In genomic region chr9:129838707-129839259, GRCh38 we compare ENCODE assay signal across 1 cellular context.
TF ChIP-seq lines count a peak whose summit lies in the region.

No MANE protein-coding gene starts in this region.

TF ChIP-seq in K562, 482 proteins besides CTCF, POLR2A, EP300 and RAD21 (continued from another document and continues in another):
- TF ChIP-seq PRDM10 (IDR thresholded peaks at IDR 0.05; ENCODE audit: partially characterized antibody) (no peak), SRSF3 (IDR thresholded peaks at IDR 0.05; ENCODE audit: insufficient read depth, low read length) (no peak), GABPB1 (CRISPR knock-in tag; IDR thresholded peaks at IDR 0.05) (no peak), ZNF239 (CRISPR knock-in tag; IDR thresholded peaks at IDR 0.05) (peak; percentile 36; the same call in 1 of the 2 replicates), ZNF347 (CRISPR knock-in tag; IDR thresholded peaks at IDR 0.05; ENCODE audit: low read depth) (no peak), MEF2D (tag; conservative IDR thresholded peaks at IDR 0.05; ENCODE audit: low read depth) (no peak), CHD7 (IDR thresholded peaks at IDR 0.05; ENCODE audit: low read depth, low read length) (no peak), ZNF766 (CRISPR knock-in tag; conservative IDR thresholded peaks at IDR 0.05) (no peak), ZBTB1 (CRISPR knock-in tag; IDR thresholded peaks at IDR 0.05; ENCODE audit: borderline replicate concordance, low read depth) (no peak), POU5F1 (IDR thresholded peaks at IDR 0.05; ENCODE audit: borderline replicate concordance, low read depth, low read length, partially characterized antibody) (no peak), ZNF274 (IDR thresholded peaks at IDR 0.05; ENCODE audit: borderline replicate concordance, low read depth, low read length) (no peak), ATF2 (CRISPR knock-in tag; IDR thresholded peaks at IDR 0.05) (no peak), PML (IDR thresholded peaks at IDR 0.05; ENCODE audit: low read length) (no peak; the same call in 1 of the 2 replicates), ZNF830 (CRISPR knock-in tag; IDR thresholded peaks at IDR 0.05) (no peak), NFRKB (IDR thresholded peaks at IDR 0.05; ENCODE audit: low read depth) (no peak), HMBOX1 (IDR thresholded peaks at IDR 0.05) (no peak), PCBP1 (IDR thresholded peaks at IDR 0.05; ENCODE audit: low read depth, low read length, poor library complexity, severe bottlenecking) (no peak), RBM34 (IDR thresholded peaks at IDR 0.05; ENCODE audit: borderline replicate concordance, insufficient read depth, low read length) (no peak), GATAD2B (IDR thresholded peaks at IDR 0.05; ENCODE audit: borderline replicate concordance) (no peak), LCOR (CRISPR knock-in tag; IDR thresholded peaks at IDR 0.05) (no peak), TSC22D4 (tag; IDR thresholded peaks at IDR 0.05) (no peak), ELK1 (CRISPR knock-in tag; IDR thresholded peaks at IDR 0.05) (no peak), ZNF699 (CRISPR knock-in tag; IDR thresholded peaks at IDR 0.05; ENCODE audit: insufficient replicate concordance) (no peak), ZNF586 (CRISPR knock-in tag; conservative IDR thresholded peaks at IDR 0.05) (no peak), ZNF512 (tag; IDR thresholded peaks at IDR 0.05) (no peak), MLLT1 (IDR thresholded peaks at IDR 0.05) (no peak), PRMT5 (CRISPR knock-in tag; IDR thresholded peaks at IDR 0.05) (no peak), FOXP1 (CRISPR knock-in tag; IDR thresholded peaks at IDR 0.05) (no peak), TEAD4 (IDR thresholded peaks at IDR 0.05; ENCODE audit: low read length) (peak; percentile 44; the same call in 1 of the 2 replicates), TEAD4 (CRISPR knock-in tag; IDR thresholded peaks at IDR 0.05; ENCODE audit: borderline replicate concordance) (no peak), DIDO1 (tag; IDR thresholded peaks at IDR 0.05; ENCODE audit: low read depth) (no peak), RBM22 (IDR thresholded peaks at IDR 0.05; ENCODE audit: low read depth, low read length, poor library complexity, severe bottlenecking) (no peak), CHCHD3 (CRISPR knock-in tag; IDR thresholded peaks at IDR 0.05) (no peak), ZC3H11A (IDR thresholded peaks at IDR 0.05; ENCODE audit: low read depth, low read length) (no peak), ZNF212 (CRISPR knock-in tag; IDR thresholded peaks at IDR 0.05) (no peak), IRF1 (CRISPR knock-in tag; IDR thresholded peaks at IDR 0.05; ENCODE audit: borderline replicate concordance) (no peak), RBM25 (IDR thresholded peaks at IDR 0.05; ENCODE audit: low read depth, low read length, severe bottlenecking) (peak; percentile 79), RCOR1 (IDR thresholded peaks at IDR 0.05; ENCODE audit: borderline replicate concordance in 1 of 2, low read depth in 2 of 2, low read length in 2 of 2) (peak in 1 of 2 experiments; percentile 16; a peak in 1 of 4 replicates)
